Comparison of ENCODE assay signal across 16 cellular contexts in the genomic region with DNA sequence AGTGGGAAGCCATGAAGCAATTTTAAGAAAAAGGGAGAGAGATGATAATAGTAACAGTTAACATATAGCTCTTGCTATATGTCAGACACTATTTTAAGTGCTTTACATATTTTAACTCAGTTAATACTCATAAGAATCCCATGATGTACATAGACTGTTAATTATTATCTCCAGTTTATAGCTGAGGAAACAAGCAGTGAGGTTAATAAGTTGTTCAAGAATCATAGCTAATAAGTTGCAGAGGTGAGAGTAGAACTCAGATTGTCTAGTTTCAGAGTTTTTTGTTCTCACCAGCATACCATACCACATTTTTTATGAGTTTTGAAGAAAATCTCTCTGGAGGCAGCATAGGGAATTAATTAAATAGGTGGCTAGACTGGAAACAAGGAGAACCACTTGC.
DNase-seq lines count a peak whose midpoint lies in the region; ATAC-seq and TF ChIP-seq lines count a peak whose summit lies in the region.
"Had no signal": no experiment of that assay in that cellular context is flagged by ENCODE, and none has a peak within 500 bp of the region (broad histone marks: within the 10 kb centered on the region; RNA-seq: fewer than 3 reads in every experiment).

No MANE protein-coding gene starts in this region.

- CTCF ChIA-PET in activated CD4-positive, alpha-beta T cell treated with anti-CD3 and anti-CD28 coated beads, Interleukin-2, amount 10 ng/mL, durations not matched to agents 7 days and 5 days (lab: Charles Lee) = no interaction called here

- H3K9me3 Mint-ChIP-seq in activated CD4-positive, alpha-beta T cell treated with anti-CD3 and anti-CD28 coated beads, Interleukin-2, amount 10 ng/mL, durations not matched to agents 7 days and 5 days = no peaks in the 10 kb centered on the region
- H3K9me3 Mint-ChIP-seq: stimulated activated effector memory CD8-positive, alpha-beta T cell treated with anti-CD3 and anti-CD28 coated beads, Interleukin-12 subunit alpha, Interleukin-12 subunit beta, amount 100 ng/mL, for 72 hours had no signal

- H3K27me3 Mint-ChIP-seq in activated CD4-positive, alpha-beta T cell treated with anti-CD3 and anti-CD28 coated beads, Interleukin-2, amount 10 ng/mL, durations not matched to agents 7 days and 5 days = peaks cover 9% of the 10 kb centered on the region
- H3K27me3 Mint-ChIP-seq: CD4-positive, CD25-positive, alpha-beta regulatory T cell had no signal

- H3K4me3 Mint-ChIP-seq in activated CD4-positive, alpha-beta T cell treated with anti-CD3 and anti-CD28 coated beads, Interleukin-2, amount 10 ng/mL, durations not matched to agents 7 days and 5 days = no peak overlapping the region
- H3K4me3 Mint-ChIP-seq: CD4-positive, CD25-positive, alpha-beta regulatory T cell; stimulated activated effector memory CD8-positive, alpha-beta T cell treated with anti-CD3 and anti-CD28 coated beads, Interleukin-12 subunit alpha, Interleukin-12 subunit beta, amount 100 ng/mL, for 72 hours had no signal

- H3K36me3 ChIP-seq in Peyer's patch (no peaks in the 10 kb centered on the region), upper lobe of left lung (no peaks in the 10 kb centered on the region)

- H3K4me1 Mint-ChIP-seq in activated CD4-positive, alpha-beta T cell treated with anti-CD3 and anti-CD28 coated beads, Interleukin-2, amount 10 ng/mL, durations not matched to agents 7 days and 5 days = no peaks in the 10 kb centered on the region
- H3K4me1 Mint-ChIP-seq: CD4-positive, CD25-positive, alpha-beta regulatory T cell; stimulated activated effector memory CD8-positive, alpha-beta T cell treated with anti-CD3 and anti-CD28 coated beads, Interleukin-12 subunit alpha, Interleukin-12 subunit beta, amount 100 ng/mL, for 72 hours had no signal

- TF ChIP-seq CTCF in Peyer's patch (IDR thresholded peaks at IDR 0.05) (no peak), upper lobe of left lung (IDR thresholded peaks at IDR 0.05) (no peak)

- no peak overlapping the region for H3K27ac ChIP-seq in Peyer's patch
- no peak overlapping the region for H3K27ac ChIP-seq in upper lobe of left lung
- H3K27ac ChIP-seq: A549 had no signal

- peak; percentile 69 for ATAC-seq in GM18505 (IDR thresholded peaks at IDR 0.05; ENCODE audit: unreplicated experiment)
- ATAC-seq in GM19452 (IDR thresholded peaks at IDR 0.05; ENCODE audit: unreplicated experiment) = peak; percentile 96
- ATAC-seq in HG02678 (IDR thresholded peaks at IDR 0.05; ENCODE audit: unreplicated experiment) = peak; percentile 68
- peak; percentile 94 for ATAC-seq in HG03354 (IDR thresholded peaks at IDR 0.05; ENCODE audit: poor library complexity, severe bottlenecking, unreplicated experiment)
- no peak for ATAC-seq in upper lobe of left lung (ENCODE audit: low FRiP score in 2 of 2)
- ATAC-seq: A549; SK-N-SH treated with all-trans-retinoic acid at 6 μM for 48 hours; stimulated activated effector memory CD8-positive, alpha-beta T cell treated with anti-CD3 and anti-CD28 coated beads, Interleukin-12 subunit alpha, Interleukin-12 subunit beta, amount 100 ng/mL, for 72 hours had no signal

- H3K4me1 ChIP-seq in Peyer's patch = no peaks in the 10 kb centered on the region
- no peaks in the 10 kb centered on the region for H3K4me1 ChIP-seq in upper lobe of left lung
- H3K4me1 ChIP-seq: A549 had no signal

- no peaks in the 10 kb centered on the region for H3K36me3 Mint-ChIP-seq in activated CD4-positive, alpha-beta T cell treated with anti-CD3 and anti-CD28 coated beads, Interleukin-2, amount 10 ng/mL, durations not matched to agents 7 days and 5 days (ENCODE audit: low read depth)
- H3K36me3 Mint-ChIP-seq: CD4-positive, CD25-positive, alpha-beta regulatory T cell; stimulated activated effector memory CD8-positive, alpha-beta T cell treated with anti-CD3 and anti-CD28 coated beads, Interleukin-12 subunit alpha, Interleukin-12 subunit beta, amount 100 ng/mL, for 72 hours had no signal

- no peaks in the 10 kb centered on the region for H3K27me3 ChIP-seq in Peyer's patch
- H3K27me3 ChIP-seq in upper lobe of left lung = no peaks in the 10 kb centered on the region

- TF ChIP-seq POLR2A in GM18505 (IDR thresholded peaks at IDR 0.05; ENCODE audit: borderline replicate concordance, extremely low read depth, insufficient read depth, insufficient read length) (no peak), Peyer's patch (IDR thresholded peaks at IDR 0.05) (no peak), upper lobe of left lung (IDR thresholded peaks at IDR 0.05) (no peak)

- H3K27ac Mint-ChIP-seq in activated CD4-positive, alpha-beta T cell treated with anti-CD3 and anti-CD28 coated beads, Interleukin-2, amount 10 ng/mL, durations not matched to agents 7 days and 5 days = no peak overlapping the region
- H3K27ac Mint-ChIP-seq: CD4-positive, CD25-positive, alpha-beta regulatory T cell; stimulated activated effector memory CD8-positive, alpha-beta T cell treated with anti-CD3 and anti-CD28 coated beads, Interleukin-12 subunit alpha, Interleukin-12 subunit beta, amount 100 ng/mL, for 72 hours had no signal

- no peak for DNase-seq in Peyer's patch
- no peak for DNase-seq in activated CD4-positive, alpha-beta T cell treated with anti-CD3 and anti-CD28 coated beads, Interleukin-2, amount 10 ng/mL, durations not matched to agents 7 days and 5 days
- no peak for DNase-seq in upper lobe of left lung
- no peak for DNase-seq in T-helper 9 cell
- DNase-seq: activated gamma-delta T cell; CD4-positive, CD25-positive, alpha-beta regulatory T cell; cortex of kidney; NCI-H1048; NCI-H345 had no signal

- H3K9me3 ChIP-seq in Peyer's patch (no peaks in the 10 kb centered on the region), upper lobe of left lung (no peaks in the 10 kb centered on the region)
- H3K9me3 ChIP-seq: A549 had no signal

- POLR2A ChIA-PET in activated CD4-positive, alpha-beta T cell treated with anti-CD3 and anti-CD28 coated beads, Interleukin-2, amount 10 ng/mL, durations not matched to agents 7 days and 5 days (lab: Charles Lee) = no interaction called here

- TF ChIP-seq EP300 in upper lobe of left lung (IDR thresholded peaks at IDR 0.05) = no peak

- H3K4me3 ChIP-seq in Peyer's patch = no peak overlapping the region
- H3K4me3 ChIP-seq in upper lobe of left lung = no peak overlapping the region
- H3K4me3 ChIP-seq: A549 had no signal

Comparison
In these comparisons a context has a peak if more than half of its experiments do, and no peak if none do; other contexts are left out.
1. ATAC-seq: peak in GM18505 (single experiment), GM19452 (single experiment), HG02678 (single experiment) and HG03354 (single experiment); none in upper lobe of left lung (0 of 2).